Comparison of ENCODE assay signal across 14 cellular contexts in genomic region chr2:165833156-165833555, GRCh38. TPM values are rescaled to one million over a fixed set of nuclear protein-coding genes. Genes with fewer than 3 reads are reported as not detected.
DNase-seq lines count a peak whose midpoint lies in the region; TF ChIP-seq lines count a peak whose summit lies in the region.
"Had no signal": no experiment of that assay in that cellular context is flagged by ENCODE, and none has a peak within 500 bp of the region (broad histone marks: within the 10 kb centered on the region; RNA-seq: fewer than 3 reads in every experiment).

No MANE protein-coding gene starts in this region.

- H3K9me3 Mint-ChIP-seq in endothelial cell (ENCODE audit: unreplicated experiment): no peaks in the 10 kb centered on the region
- H3K9me3 Mint-ChIP-seq: activated naive CD4-positive, alpha-beta T cell treated with anti-CD3 and anti-CD28 coated beads, Interleukin-2, amount 50 U/mL, for 72 hours; naive thymus-derived CD8-positive, alpha-beta T cell had no signal

- no peak overlapping the region for H3K27ac Mint-ChIP-seq in endothelial cell (ENCODE audit: unreplicated experiment)
- H3K27ac Mint-ChIP-seq: activated naive CD4-positive, alpha-beta T cell treated with anti-CD3 and anti-CD28 coated beads, Interleukin-2, amount 50 U/mL, for 72 hours; CD8-positive, alpha-beta memory T cell; naive thymus-derived CD8-positive, alpha-beta T cell had no signal

- DNase-seq in GM03348 (ENCODE audit: low spot score) (peak; percentile 60), RWPE1 (ENCODE audit: low spot score) (peak; percentile 84), fibroblast of lung (ENCODE audit: low read depth in 2 of 2) (peak; percentile 48 to 83), retinal pigment epithelial cell (ENCODE audit: low read depth) (peak; percentile 26), endothelial cell (ENCODE audit: low spot score) (no peak), germinal center (ENCODE audit: low spot score) (no peak), HuH-7.5 (ENCODE audit: low spot score) (no peak)
- DNase-seq: CD8-positive, alpha-beta memory T cell; cortex of kidney; naive thymus-derived CD8-positive, alpha-beta T cell; NCI-H1105 treated with DMSO at 0.1 percent for 48 hours; NCI-H526; SHP77 had no signal

- no peaks in the 10 kb centered on the region for H3K27me3 ChIP-seq in fibroblast of lung (ENCODE audit: control insufficient read depth, insufficient read depth, low read length)

- no peaks in the 10 kb centered on the region for H3K4me1 Mint-ChIP-seq in endothelial cell (ENCODE audit: unreplicated experiment)
- H3K4me1 Mint-ChIP-seq: CD8-positive, alpha-beta memory T cell; naive thymus-derived CD8-positive, alpha-beta T cell had no signal

- H3K36me3 ChIP-seq in fibroblast of lung (ENCODE audit: control insufficient read depth, insufficient read depth, low read length): no peaks in the 10 kb centered on the region

- no peak overlapping the region for H2AFZ ChIP-seq in fibroblast of lung (ENCODE audit: low read length)

- no peaks in the 10 kb centered on the region for H3K36me3 Mint-ChIP-seq in endothelial cell (ENCODE audit: low read depth, unreplicated experiment)
- H3K36me3 Mint-ChIP-seq: activated naive CD4-positive, alpha-beta T cell treated with anti-CD3 and anti-CD28 coated beads, Interleukin-2, amount 50 U/mL, for 72 hours had no signal

- H3K27ac ChIP-seq in RWPE1 (no peak overlapping the region), fibroblast of lung (ENCODE audit: insufficient read depth, low read length) (no peak overlapping the region)

- no peaks in the 10 kb centered on the region for H3K9me3 ChIP-seq in fibroblast of lung (ENCODE audit: control insufficient read depth, insufficient read depth, low read depth, low read length)

- no peaks in the 10 kb centered on the region for H3K4me1 ChIP-seq in fibroblast of lung (ENCODE audit: control insufficient read depth, extremely low read depth, insufficient read depth, low read length)

- no peak for TF ChIP-seq CTCF in RWPE1 (conservative IDR thresholded peaks at IDR 0.05; ENCODE audit: low read depth)
- no peak for TF ChIP-seq CTCF in fibroblast of lung (conservative IDR thresholded peaks at IDR 0.05 in 1 of 2, IDR thresholded peaks at IDR 0.05 in 1 of 2; ENCODE audit: low read depth in 1 of 2, low read length in 2 of 2)
- TF ChIP-seq CTCF in retinal pigment epithelial cell (conservative IDR thresholded peaks at IDR 0.05; ENCODE audit: low read depth, low read length): no peak
- TF ChIP-seq CTCF in endothelial cell (IDR thresholded peaks at IDR 0.05; ENCODE audit: unreplicated experiment): no peak

- no peak overlapping the region for H3K4me2 ChIP-seq in fibroblast of lung (ENCODE audit: extremely low read depth, insufficient read depth, low read length)

- no peaks in the 10 kb centered on the region for H4K20me1 ChIP-seq in fibroblast of lung (ENCODE audit: control insufficient read depth, extremely low read depth, insufficient read depth, low read length)

- H3K9ac ChIP-seq in fibroblast of lung (ENCODE audit: insufficient read depth, low read length): no peak overlapping the region

- H3K4me3 ChIP-seq in fibroblast of lung (replicated peaks in 1 of 4; ENCODE audit: control extremely low read depth in 1 of 4, insufficient read depth in 1 of 4, low read depth in 3 of 4, low read length in 4 of 4) (no peak overlapping the region), retinal pigment epithelial cell (ENCODE audit: low read length) (no peak overlapping the region)

- POLR2A ChIA-PET in RWPE1 (lab: Yijun Ruan, JAX; ENCODE audit: low non-redundant PET): no interaction called here

- CTCF ChIA-PET in RWPE1 (lab: Yijun Ruan, JAX): no interaction called here

- peaks cover 1% of the 10 kb centered on the region for H3K27me3 Mint-ChIP-seq in endothelial cell (ENCODE audit: unreplicated experiment)
- H3K27me3 Mint-ChIP-seq: naive thymus-derived CD8-positive, alpha-beta T cell had no signal

- H3K4me3 Mint-ChIP-seq in endothelial cell (ENCODE audit: unreplicated experiment): no peak overlapping the region
- H3K4me3 Mint-ChIP-seq: CD8-positive, alpha-beta memory T cell; naive thymus-derived CD8-positive, alpha-beta T cell had no signal

- H3K79me2 ChIP-seq in fibroblast of lung (ENCODE audit: control insufficient read depth, insufficient read depth, low read length): no peaks in the 10 kb centered on the region

RNA-seq across cellular contexts. Expression of gene GALNT3, which starts 39.1 kb away (rescaled TPM):
- total RNA-seq in fibroblast of lung: 0.26 and 0.66 TPM in 2 replicates
- 0.32 and 0.95 TPM in 2 replicates for polyA plus RNA-seq in fibroblast of lung
- polyA plus RNA-seq in fibroblast of lung (2012): 0.52 and 0.61 TPM in 2 replicates
- not detected in 2 replicates for polyA minus RNA-seq in fibroblast of lung (ENCODE audit: low replicate concordance)
- 3.6 TPM for total RNA-seq in endothelial cell (ENCODE audit: unreplicated experiment)

Comparison
In these comparisons a context has a peak if more than half of its experiments do, and no peak if none do; other contexts are left out.
1. DNase-seq: peak in GM03348 (single experiment), RWPE1 (single experiment), fibroblast of lung (2 of 2) and retinal pigment epithelial cell (single experiment); none in endothelial cell (single experiment), germinal center (single experiment) and HuH-7.5 (single experiment).